Comparison of ENCODE assay signal across 12 cellular contexts in genomic region chr3:185927501-185928200, GRCh38. TPM values are rescaled to one million over a fixed set of nuclear protein-coding genes. Genes with fewer than 3 reads are reported as not detected.
DNase-seq lines count a peak whose midpoint lies in the region; ATAC-seq and TF ChIP-seq lines count a peak whose summit lies in the region.
"Had no signal": no experiment of that assay in that cellular context is flagged by ENCODE, and none has a peak within 500 bp of the region (broad histone marks: within the 10 kb centered on the region; RNA-seq: fewer than 3 reads in every experiment).

No MANE protein-coding gene starts in this region.

- H3K27me3 Mint-ChIP-seq in naive B cell: no peaks in the 10 kb centered on the region

- H3K4me1 Mint-ChIP-seq in naive B cell: peaks cover 68 to 76% (median 73%) of the 10 kb centered on the region in 3 donors

- peak overlapping the region; percentile 69 to 93 (median 81) for H3K27ac Mint-ChIP-seq in naive B cell

- H3K27me3 ChIP-seq in BLaER1 treated with 17β-estradiol and CSF1 and Interleukin-3, amounts not matched to agents 10 nM and 100 nM: no peaks in the 10 kb centered on the region
- H3K27me3 ChIP-seq: SJSA1 had no signal

- peaks cover 53 to 71% (median 56%) of the 10 kb centered on the region in 10 experiments for H3K4me1 ChIP-seq in BLaER1 treated with 17β-estradiol and CSF1 and Interleukin-3, amounts not matched to agents 10 nM and 100 nM

- H4K20me1 ChIP-seq in BLaER1 treated with 17β-estradiol and CSF1 and Interleukin-3, amounts not matched to agents 10 nM and 100 nM: peaks cover 100% of the 10 kb centered on the region in 11 experiments

- H3K4me3 ChIP-seq in BLaER1 treated with 17β-estradiol and CSF1 and Interleukin-3, amounts not matched to agents 10 nM and 100 nM: no peak overlapping the region; a peak in 1 of 20 replicates
- peak overlapping the region; percentile 52 for H3K4me3 ChIP-seq in coronary artery
- H3K4me3 ChIP-seq: SJSA1 had no signal

- peak overlapping the region; percentile 2 to 100 (median 40) for H3K4me3 Mint-ChIP-seq in naive B cell

- no peaks in the 10 kb centered on the region for H3K9me3 ChIP-seq in BLaER1 treated with 17β-estradiol and CSF1 and Interleukin-3, amounts not matched to agents 10 nM and 100 nM (replicated peaks in 1 of 11)
- H3K9me3 ChIP-seq: SJSA1 had no signal

- H3K36me3 ChIP-seq in BLaER1 treated with 17β-estradiol and CSF1 and Interleukin-3, amounts not matched to agents 10 nM and 100 nM: peaks cover 76 to 100% (median 89%) of the 10 kb centered on the region in 11 experiments

- DNase-seq in NAMALWA (ENCODE audit: low spot score): peak; percentile 47
- DNase-seq in coronary artery (ENCODE audit: low spot score): no peak
- DNase-seq in naive B cell: no peak
- no peak for DNase-seq in Kasumi-1 (lab: John Stamatoyannopoulos, UW)
- DNase-seq in NCI-H1930 (lab: John Stamatoyannopoulos, UW): no peak
- DNase-seq in HuH-7.5 (ENCODE audit: low spot score): no peak
- no peak for DNase-seq in KG1 (lab: John Stamatoyannopoulos, UW)
- DNase-seq: activated gamma-delta T cell treated with Interleukin-2 at 50 U/mL for 16 hours, DMS153, NCI-H1417 treated with DMSO at 0.1 percent for 48 hours had no signal

- peak overlapping the region; percentile 81 to 97 (median 90); a peak in 21 of 22 replicates for H3K4me2 ChIP-seq in BLaER1 treated with 17β-estradiol and CSF1 and Interleukin-3, amounts not matched to agents 10 nM and 100 nM

- ATAC-seq in naive B cell (ENCODE audit: low read depth in 2 of 2): no peak

- H3K27ac ChIP-seq in BLaER1 treated with 17β-estradiol and CSF1 and Interleukin-3, amounts not matched to agents 10 nM and 100 nM: peak overlapping the region in 2 of 11 experiments; percentile 24 to 52; a peak in 3 of 22 replicates
- no peak overlapping the region for H3K27ac ChIP-seq in coronary artery
- H3K27ac ChIP-seq: SJSA1 had no signal

- peak overlapping the region in 2 of 11 experiments; percentile 29 to 34; a peak in 2 of 22 replicates for H3K9ac ChIP-seq in BLaER1 treated with 17β-estradiol and CSF1 and Interleukin-3, amounts not matched to agents 10 nM and 100 nM

- no peak for TF ChIP-seq CTCF in coronary artery (IDR thresholded peaks at IDR 0.05)

- H3K9me3 Mint-ChIP-seq in naive B cell: no peaks in the 10 kb centered on the region

- peaks cover 18 to 34% of the 10 kb centered on the region in 2 donors for H3K36me3 Mint-ChIP-seq in naive B cell

RNA-seq across cellular contexts. Expression of gene TRA2B, which starts 10.2 kb away (rescaled TPM):
- polyA plus RNA-seq in naive B cell (ENCODE audit: low read depth in 6 of 6): 100 to 1,000 TPM; 190 to 378 (median 318) TPM
